1 cellular context compared by ENCODE assay signal in the genomic region with DNA sequence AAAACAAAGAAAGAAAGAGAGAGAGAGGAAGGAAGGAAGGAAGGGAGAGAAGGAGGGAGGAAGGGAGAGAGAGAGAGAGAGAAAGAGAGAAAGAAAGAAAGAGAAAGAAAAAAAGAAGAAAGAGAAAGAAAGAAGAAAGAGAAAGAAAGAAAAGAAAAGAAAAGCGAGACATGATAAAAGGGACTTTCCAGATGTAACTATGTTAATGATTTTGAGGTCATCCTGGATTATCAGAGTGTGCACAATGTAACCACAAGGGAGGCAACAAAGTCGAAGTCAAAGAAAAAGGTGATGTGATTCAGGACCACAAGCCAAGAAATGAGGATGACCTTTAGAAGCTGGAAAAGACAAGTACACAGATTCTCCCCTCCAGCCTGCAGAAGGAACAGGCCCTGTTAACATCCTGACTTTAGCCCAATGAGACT.
TF ChIP-seq lines count a peak whose summit lies in the region.

No MANE protein-coding gene starts in this region.

TF ChIP-seq in GM12878, 131 proteins besides CTCF, POLR2A, EP300 and RAD21 (continued from another document and continues in another):
- TF ChIP-seq, protein P1, sequence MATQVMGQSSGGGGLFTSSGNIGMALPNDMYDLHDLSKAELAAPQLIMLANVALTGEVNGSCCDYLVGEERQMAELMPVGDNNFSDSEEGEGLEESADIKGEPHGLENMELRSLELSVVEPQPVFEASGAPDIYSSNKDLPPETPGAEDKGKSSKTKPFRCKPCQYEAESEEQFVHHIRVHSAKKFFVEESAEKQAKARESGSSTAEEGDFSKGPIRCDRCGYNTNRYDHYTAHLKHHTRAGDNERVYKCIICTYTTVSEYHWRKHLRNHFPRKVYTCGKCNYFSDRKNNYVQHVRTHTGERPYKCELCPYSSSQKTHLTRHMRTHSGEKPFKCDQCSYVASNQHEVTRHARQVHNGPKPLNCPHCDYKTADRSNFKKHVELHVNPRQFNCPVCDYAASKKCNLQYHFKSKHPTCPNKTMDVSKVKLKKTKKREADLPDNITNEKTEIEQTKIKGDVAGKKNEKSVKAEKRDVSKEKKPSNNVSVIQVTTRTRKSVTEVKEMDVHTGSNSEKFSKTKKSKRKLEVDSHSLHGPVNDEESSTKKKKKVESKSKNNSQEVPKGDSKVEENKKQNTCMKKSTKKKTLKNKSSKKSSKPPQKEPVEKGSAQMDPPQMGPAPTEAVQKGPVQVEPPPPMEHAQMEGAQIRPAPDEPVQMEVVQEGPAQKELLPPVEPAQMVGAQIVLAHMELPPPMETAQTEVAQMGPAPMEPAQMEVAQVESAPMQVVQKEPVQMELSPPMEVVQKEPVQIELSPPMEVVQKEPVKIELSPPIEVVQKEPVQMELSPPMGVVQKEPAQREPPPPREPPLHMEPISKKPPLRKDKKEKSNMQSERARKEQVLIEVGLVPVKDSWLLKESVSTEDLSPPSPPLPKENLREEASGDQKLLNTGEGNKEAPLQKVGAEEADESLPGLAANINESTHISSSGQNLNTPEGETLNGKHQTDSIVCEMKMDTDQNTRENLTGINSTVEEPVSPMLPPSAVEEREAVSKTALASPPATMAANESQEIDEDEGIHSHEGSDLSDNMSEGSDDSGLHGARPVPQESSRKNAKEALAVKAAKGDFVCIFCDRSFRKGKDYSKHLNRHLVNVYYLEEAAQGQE (IDR thresholded peaks at IDR 0.05; ENCODE audit: low read depth, low read length): no peak
- TF ChIP-seq, protein P2, sequence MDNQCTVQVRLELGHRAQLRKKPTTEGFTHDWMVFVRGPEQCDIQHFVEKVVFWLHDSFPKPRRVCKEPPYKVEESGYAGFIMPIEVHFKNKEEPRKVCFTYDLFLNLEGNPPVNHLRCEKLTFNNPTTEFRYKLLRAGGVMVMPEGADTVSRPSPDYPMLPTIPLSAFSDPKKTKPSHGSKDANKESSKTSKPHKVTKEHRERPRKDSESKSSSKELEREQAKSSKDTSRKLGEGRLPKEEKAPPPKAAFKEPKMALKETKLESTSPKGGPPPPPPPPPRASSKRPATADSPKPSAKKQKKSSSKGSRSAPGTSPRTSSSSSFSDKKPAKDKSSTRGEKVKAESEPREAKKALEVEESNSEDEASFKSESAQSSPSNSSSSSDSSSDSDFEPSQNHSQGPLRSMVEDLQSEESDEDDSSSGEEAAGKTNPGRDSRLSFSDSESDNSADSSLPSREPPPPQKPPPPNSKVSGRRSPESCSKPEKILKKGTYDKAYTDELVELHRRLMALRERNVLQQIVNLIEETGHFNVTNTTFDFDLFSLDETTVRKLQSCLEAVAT (IDR thresholded peaks at IDR 0.05): peak; percentile 51; the same call in 1 of the 2 replicates
- TF ChIP-seq TCF3 (IDR thresholded peaks at IDR 0.05; ENCODE audit: borderline replicate concordance, insufficient read depth, low read depth, low read length) (no peak), ZNF384 (IDR thresholded peaks at IDR 0.05; ENCODE audit: borderline replicate concordance, low read depth, low read length) (no peak), TCF7 (IDR thresholded peaks at IDR 0.05; ENCODE audit: borderline replicate concordance) (no peak), JUND (IDR thresholded peaks at IDR 0.05; ENCODE audit: low read depth, low read length) (no peak), RUNX3 (IDR thresholded peaks at IDR 0.05; ENCODE audit: low read length) (peak; percentile 86), IKZF1 (conservative IDR thresholded peaks at IDR 0.05) (peak; percentile 66; the same call in 1 of the 2 replicates), CBFB (IDR thresholded peaks at IDR 0.05; ENCODE audit: low read depth) (no peak; the same call in 1 of the 2 replicates), POU2F2 (IDR thresholded peaks at IDR 0.05; ENCODE audit: borderline replicate concordance, low read depth, low read length) (no peak), ETV6 (conservative IDR thresholded peaks at IDR 0.05 in 1 of 2, IDR thresholded peaks at IDR 0.05 in 1 of 2; ENCODE audit: borderline replicate concordance in 1 of 2, low read depth in 1 of 2) (no peak), BHLHE40 (IDR thresholded peaks at IDR 0.05; ENCODE audit: borderline replicate concordance in 1 of 2, low read depth in 2 of 2, low read length in 1 of 2) (peak; percentile 6 to 63; a peak in 2 of 4 replicates), NFIC (IDR thresholded peaks at IDR 0.05; ENCODE audit: low read depth, low read length) (no peak), JUNB (IDR thresholded peaks at IDR 0.05) (peak; percentile 20; the same call in 1 of the 2 replicates), RELA (IDR thresholded peaks at IDR 0.05; ENCODE audit: borderline replicate concordance, partially characterized antibody) (no peak), NFXL1 (IDR thresholded peaks at IDR 0.05; ENCODE audit: borderline replicate concordance) (no peak), MEF2A (IDR thresholded peaks at IDR 0.05; ENCODE audit: insufficient read depth, low read depth, low read length) (no peak), KDM1A (IDR thresholded peaks at IDR 0.05; ENCODE audit: borderline replicate concordance) (no peak), BCL11A (IDR thresholded peaks at IDR 0.05; ENCODE audit: low read depth, low read length) (no peak), NR2C2 (IDR thresholded peaks at IDR 0.05; ENCODE audit: borderline replicate concordance, control insufficient read depth, insufficient read length, low read depth) (no peak), MYC (IDR thresholded peaks at IDR 0.05; ENCODE audit: insufficient read depth, insufficient read length, insufficient replicate concordance, low read length, severe bottlenecking) (no peak), RB1 (IDR thresholded peaks at IDR 0.05; ENCODE audit: borderline replicate concordance) (no peak)
- TF ChIP-seq, protein P3, sequence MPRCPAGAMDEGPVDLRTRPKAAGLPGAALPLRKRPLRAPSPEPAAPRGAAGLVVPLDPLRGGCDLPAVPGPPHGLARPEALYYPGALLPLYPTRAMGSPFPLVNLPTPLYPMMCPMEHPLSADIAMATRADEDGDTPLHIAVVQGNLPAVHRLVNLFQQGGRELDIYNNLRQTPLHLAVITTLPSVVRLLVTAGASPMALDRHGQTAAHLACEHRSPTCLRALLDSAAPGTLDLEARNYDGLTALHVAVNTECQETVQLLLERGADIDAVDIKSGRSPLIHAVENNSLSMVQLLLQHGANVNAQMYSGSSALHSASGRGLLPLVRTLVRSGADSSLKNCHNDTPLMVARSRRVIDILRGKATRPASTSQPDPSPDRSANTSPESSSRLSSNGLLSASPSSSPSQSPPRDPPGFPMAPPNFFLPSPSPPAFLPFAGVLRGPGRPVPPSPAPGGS (IDR thresholded peaks at IDR 0.05; ENCODE audit: borderline replicate concordance, insufficient read depth, low read depth, low read length, poor library complexity, severe bottlenecking): no peak
- TF ChIP-seq, protein P4, sequence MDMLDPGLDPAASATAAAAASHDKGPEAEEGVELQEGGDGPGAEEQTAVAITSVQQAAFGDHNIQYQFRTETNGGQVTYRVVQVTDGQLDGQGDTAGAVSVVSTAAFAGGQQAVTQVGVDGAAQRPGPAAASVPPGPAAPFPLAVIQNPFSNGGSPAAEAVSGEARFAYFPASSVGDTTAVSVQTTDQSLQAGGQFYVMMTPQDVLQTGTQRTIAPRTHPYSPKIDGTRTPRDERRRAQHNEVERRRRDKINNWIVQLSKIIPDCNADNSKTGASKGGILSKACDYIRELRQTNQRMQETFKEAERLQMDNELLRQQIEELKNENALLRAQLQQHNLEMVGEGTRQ (IDR thresholded peaks at IDR 0.05; ENCODE audit: borderline replicate concordance, low read depth, low read length): no peak
- TF ChIP-seq, protein P5, sequence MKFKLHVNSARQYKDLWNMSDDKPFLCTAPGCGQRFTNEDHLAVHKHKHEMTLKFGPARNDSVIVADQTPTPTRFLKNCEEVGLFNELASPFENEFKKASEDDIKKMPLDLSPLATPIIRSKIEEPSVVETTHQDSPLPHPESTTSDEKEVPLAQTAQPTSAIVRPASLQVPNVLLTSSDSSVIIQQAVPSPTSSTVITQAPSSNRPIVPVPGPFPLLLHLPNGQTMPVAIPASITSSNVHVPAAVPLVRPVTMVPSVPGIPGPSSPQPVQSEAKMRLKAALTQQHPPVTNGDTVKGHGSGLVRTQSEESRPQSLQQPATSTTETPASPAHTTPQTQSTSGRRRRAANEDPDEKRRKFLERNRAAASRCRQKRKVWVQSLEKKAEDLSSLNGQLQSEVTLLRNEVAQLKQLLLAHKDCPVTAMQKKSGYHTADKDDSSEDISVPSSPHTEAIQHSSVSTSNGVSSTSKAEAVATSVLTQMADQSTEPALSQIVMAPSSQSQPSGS (IDR thresholded peaks at IDR 0.05; ENCODE audit: low read length): no peak
- TF ChIP-seq, protein P6, sequence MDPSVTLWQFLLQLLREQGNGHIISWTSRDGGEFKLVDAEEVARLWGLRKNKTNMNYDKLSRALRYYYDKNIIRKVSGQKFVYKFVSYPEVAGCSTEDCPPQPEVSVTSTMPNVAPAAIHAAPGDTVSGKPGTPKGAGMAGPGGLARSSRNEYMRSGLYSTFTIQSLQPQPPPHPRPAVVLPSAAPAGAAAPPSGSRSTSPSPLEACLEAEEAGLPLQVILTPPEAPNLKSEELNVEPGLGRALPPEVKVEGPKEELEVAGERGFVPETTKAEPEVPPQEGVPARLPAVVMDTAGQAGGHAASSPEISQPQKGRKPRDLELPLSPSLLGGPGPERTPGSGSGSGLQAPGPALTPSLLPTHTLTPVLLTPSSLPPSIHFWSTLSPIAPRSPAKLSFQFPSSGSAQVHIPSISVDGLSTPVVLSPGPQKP (IDR thresholded peaks at IDR 0.05; ENCODE audit: low read depth, low read length): no peak
- TF ChIP-seq, protein P7, sequence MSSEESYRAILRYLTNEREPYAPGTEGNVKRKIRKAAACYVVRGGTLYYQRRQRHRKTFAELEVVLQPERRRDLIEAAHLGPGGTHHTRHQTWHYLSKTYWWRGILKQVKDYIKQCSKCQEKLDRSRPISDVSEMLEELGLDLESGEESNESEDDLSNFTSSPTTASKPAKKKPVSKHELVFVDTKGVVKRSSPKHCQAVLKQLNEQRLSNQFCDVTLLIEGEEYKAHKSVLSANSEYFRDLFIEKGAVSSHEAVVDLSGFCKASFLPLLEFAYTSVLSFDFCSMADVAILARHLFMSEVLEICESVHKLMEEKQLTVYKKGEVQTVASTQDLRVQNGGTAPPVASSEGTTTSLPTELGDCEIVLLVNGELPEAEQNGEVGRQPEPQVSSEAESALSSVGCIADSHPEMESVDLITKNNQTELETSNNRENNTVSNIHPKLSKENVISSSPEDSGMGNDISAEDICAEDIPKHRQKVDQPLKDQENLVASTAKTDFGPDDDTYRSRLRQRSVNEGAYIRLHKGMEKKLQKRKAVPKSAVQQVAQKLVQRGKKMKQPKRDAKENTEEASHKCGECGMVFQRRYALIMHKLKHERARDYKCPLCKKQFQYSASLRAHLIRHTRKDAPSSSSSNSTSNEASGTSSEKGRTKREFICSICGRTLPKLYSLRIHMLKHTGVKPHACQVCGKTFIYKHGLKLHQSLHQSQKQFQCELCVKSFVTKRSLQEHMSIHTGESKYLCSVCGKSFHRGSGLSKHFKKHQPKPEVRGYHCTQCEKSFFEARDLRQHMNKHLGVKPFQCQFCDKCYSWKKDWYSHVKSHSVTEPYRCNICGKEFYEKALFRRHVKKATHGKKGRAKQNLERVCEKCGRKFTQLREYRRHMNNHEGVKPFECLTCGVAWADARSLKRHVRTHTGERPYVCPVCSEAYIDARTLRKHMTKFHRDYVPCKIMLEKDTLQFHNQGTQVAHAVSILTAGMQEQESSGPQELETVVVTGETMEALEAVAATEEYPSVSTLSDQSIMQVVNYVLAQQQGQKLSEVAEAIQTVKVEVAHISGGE (CRISPR knock-in tag; IDR thresholded peaks at IDR 0.05): no peak
- TF ChIP-seq, protein P8, sequence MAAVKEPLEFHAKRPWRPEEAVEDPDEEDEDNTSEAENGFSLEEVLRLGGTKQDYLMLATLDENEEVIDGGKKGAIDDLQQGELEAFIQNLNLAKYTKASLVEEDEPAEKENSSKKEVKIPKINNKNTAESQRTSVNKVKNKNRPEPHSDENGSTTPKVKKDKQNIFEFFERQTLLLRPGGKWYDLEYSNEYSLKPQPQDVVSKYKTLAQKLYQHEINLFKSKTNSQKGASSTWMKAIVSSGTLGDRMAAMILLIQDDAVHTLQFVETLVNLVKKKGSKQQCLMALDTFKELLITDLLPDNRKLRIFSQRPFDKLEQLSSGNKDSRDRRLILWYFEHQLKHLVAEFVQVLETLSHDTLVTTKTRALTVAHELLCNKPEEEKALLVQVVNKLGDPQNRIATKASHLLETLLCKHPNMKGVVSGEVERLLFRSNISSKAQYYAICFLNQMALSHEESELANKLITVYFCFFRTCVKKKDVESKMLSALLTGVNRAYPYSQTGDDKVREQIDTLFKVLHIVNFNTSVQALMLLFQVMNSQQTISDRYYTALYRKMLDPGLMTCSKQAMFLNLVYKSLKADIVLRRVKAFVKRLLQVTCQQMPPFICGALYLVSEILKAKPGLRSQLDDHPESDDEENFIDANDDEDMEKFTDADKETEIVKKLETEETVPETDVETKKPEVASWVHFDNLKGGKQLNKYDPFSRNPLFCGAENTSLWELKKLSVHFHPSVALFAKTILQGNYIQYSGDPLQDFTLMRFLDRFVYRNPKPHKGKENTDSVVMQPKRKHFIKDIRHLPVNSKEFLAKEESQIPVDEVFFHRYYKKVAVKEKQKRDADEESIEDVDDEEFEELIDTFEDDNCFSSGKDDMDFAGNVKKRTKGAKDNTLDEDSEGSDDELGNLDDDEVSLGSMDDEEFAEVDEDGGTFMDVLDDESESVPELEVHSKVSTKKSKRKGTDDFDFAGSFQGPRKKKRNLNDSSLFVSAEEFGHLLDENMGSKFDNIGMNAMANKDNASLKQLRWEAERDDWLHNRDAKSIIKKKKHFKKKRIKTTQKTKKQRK (IDR thresholded peaks at IDR 0.05; ENCODE audit: low read depth, low read length): no peak
- TF ChIP-seq, protein P9, sequence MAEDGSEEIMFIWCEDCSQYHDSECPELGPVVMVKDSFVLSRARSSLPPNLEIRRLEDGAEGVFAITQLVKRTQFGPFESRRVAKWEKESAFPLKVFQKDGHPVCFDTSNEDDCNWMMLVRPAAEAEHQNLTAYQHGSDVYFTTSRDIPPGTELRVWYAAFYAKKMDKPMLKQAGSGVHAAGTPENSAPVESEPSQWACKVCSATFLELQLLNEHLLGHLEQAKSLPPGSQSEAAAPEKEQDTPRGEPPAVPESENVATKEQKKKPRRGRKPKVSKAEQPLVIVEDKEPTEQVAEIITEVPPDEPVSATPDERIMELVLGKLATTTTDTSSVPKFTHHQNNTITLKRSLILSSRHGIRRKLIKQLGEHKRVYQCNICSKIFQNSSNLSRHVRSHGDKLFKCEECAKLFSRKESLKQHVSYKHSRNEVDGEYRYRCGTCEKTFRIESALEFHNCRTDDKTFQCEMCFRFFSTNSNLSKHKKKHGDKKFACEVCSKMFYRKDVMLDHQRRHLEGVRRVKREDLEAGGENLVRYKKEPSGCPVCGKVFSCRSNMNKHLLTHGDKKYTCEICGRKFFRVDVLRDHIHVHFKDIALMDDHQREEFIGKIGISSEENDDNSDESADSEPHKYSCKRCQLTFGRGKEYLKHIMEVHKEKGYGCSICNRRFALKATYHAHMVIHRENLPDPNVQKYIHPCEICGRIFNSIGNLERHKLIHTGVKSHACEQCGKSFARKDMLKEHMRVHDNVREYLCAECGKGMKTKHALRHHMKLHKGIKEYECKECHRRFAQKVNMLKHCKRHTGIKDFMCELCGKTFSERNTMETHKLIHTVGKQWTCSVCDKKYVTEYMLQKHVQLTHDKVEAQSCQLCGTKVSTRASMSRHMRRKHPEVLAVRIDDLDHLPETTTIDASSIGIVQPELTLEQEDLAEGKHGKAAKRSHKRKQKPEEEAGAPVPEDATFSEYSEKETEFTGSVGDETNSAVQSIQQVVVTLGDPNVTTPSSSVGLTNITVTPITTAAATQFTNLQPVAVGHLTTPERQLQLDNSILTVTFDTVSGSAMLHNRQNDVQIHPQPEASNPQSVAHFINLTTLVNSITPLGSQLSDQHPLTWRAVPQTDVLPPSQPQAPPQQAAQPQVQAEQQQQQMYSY (CRISPR knock-in tag; IDR thresholded peaks at IDR 0.05): no peak
- TF ChIP-seq, protein P10, sequence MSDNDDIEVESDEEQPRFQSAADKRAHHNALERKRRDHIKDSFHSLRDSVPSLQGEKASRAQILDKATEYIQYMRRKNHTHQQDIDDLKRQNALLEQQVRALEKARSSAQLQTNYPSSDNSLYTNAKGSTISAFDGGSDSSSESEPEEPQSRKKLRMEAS (IDR thresholded peaks at IDR 0.05; ENCODE audit: low read depth, low read length): no peak
